8 cellular contexts compared by ENCODE assay signal in the genomic region with DNA sequence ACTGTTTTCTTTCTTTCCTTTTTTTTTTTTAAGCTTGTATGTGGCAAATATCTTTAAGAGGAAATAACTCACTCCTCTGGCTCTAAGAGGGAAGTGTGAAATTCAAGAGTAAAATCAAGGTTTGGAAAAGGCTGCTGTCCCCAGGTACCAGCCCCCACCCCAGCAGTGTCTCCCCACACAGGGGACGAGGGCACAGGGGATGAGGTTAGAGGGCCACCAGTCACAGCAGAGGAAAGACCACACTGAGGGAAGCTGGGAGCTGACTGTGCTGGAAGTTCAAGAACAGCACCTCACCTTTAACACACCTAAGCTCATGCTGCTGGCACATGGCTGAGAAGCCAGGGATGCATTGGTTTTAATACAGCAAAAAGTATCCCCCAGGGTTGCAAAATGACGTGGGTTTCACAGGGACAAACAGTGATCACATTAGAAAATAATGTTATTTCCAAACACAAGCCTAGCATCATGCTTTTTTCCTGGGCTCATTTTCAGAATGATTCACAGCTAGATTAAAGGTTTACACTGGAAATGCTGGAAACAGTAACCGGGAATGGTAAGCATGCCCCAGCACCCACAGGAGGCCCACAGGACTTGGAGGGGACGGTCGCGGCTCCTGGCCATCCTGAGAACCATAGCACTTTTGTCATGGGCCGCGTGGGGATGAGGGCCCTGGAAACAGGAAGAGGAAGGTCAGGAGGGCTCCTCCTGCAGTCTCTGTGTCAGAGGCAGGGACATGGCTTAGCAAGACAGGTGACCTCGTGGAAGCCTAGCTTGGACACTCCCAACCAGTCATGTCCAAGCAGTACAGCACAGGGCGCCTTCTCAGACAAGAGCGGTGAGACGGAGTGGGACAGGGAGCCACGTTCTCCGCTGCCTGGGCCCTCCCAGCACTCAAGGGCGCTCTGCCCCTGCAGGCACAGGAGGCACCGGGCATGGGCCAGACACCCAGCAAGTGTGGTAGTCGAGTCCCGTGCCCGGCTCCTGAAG. TPM values are rescaled to one million over a fixed set of nuclear protein-coding genes. Genes with fewer than 3 reads are reported as not detected.
DNase-seq lines count a peak whose midpoint lies in the region; ATAC-seq and TF ChIP-seq lines count a peak whose summit lies in the region.

No MANE protein-coding gene starts in this region.

- no peaks in the 10 kb centered on the region for H3K27me3 Mint-ChIP-seq in CD4-positive, CD25-positive, alpha-beta regulatory T cell

- H3K4me1 Mint-ChIP-seq in CD4-positive, CD25-positive, alpha-beta regulatory T cell: peaks cover 0 to 27% (median 14%) of the 10 kb centered on the region in 4 donors

- POLR2A ChIA-PET in PC-9 (lab: Charles Lee; ENCODE audit: unreplicated experiment): interaction anchor here (0.6 to 0.8 kb wide), 6 partner anchors 20 to 189 kb away, joined by 3 to 15 read pairs (median 4); no protein-coding TSS in a partner anchor

- DNase-seq in CD4-positive, CD25-positive, alpha-beta regulatory T cell: no peak
- DNase-seq in PC-9 (peak; percentile 38 to 86), fibroblast of mammary gland (ENCODE audit: low read depth) (peak; percentile 90), osteoblast (ENCODE audit: insufficient read length, low spot score, missing footprints) (peak; percentile 93), NCI-H1417 (lab: John Stamatoyannopoulos, UW) (no peak), OCI-M2 (lab: John Stamatoyannopoulos, UW; ENCODE audit: unreplicated experiment) (no peak), NCI-H1930 (lab: John Stamatoyannopoulos, UW) (no peak)

- peak overlapping the region; percentile 64 for H3K4me2 ChIP-seq in PC-9
- H3K4me2 ChIP-seq in osteoblast (ENCODE audit: insufficient read depth, low read length): peak overlapping the region; percentile 16

- no peaks in the 10 kb centered on the region for H3K9me3 Mint-ChIP-seq in CD4-positive, CD25-positive, alpha-beta regulatory T cell

- H3K9me2 ChIP-seq in PC-9 (ENCODE audit: insufficient read depth): no peaks in the 10 kb centered on the region

- intact Hi-C loops in PC-9 (cut with micrococcal nuclease; ENCODE audit: unreplicated experiment): loop anchor here (1.0 to 10.0 kb wide), 7 partner anchors 38 to 402 kb away; a partner anchor contains a TSS

- CTCF ChIA-PET in PC-9 (lab: Charles Lee): interaction anchor here (0.6 kb wide), 2 partner anchors 65 to 211 kb away, joined by 3 read pairs; no protein-coding TSS in a partner anchor

- H3K79me2 ChIP-seq in PC-9 (ENCODE audit: low read depth) (peaks cover 82% of the 10 kb centered on the region), osteoblast (ENCODE audit: insufficient read depth, low read length) (peaks cover 76% of the 10 kb centered on the region)

- peaks cover 3% of the 10 kb centered on the region for H3K4me1 ChIP-seq in CD4-positive, CD25-positive, alpha-beta regulatory T cell (ENCODE audit: control insufficient read depth, insufficient read depth, low read length, poor library complexity, severe bottlenecking)
- peaks cover 66% of the 10 kb centered on the region for H3K4me1 ChIP-seq in PC-9 (replicated peaks; ENCODE audit: insufficient read depth)
- H3K4me1 ChIP-seq in osteoblast (ENCODE audit: insufficient read depth, low read length): peaks cover 22% of the 10 kb centered on the region

- peak overlapping the region in 2 of 3 donors; percentile 35 to 42 for H3K27ac Mint-ChIP-seq in CD4-positive, CD25-positive, alpha-beta regulatory T cell

- no peak overlapping the region for H3K4me3 ChIP-seq in CD4-positive, CD25-positive, alpha-beta regulatory T cell (ENCODE audit: low read depth, low read length)
- peak overlapping the region; percentile 3; the same call in 1 of the 2 replicates for H3K4me3 ChIP-seq in PC-9
- H3K4me3 ChIP-seq in fibroblast of mammary gland (ENCODE audit: control insufficient read depth, low read depth, low read length): no peak overlapping the region
- no peak overlapping the region for H3K4me3 ChIP-seq in osteoblast (ENCODE audit: insufficient read depth, low read length)

- no peak for ATAC-seq in CD4-positive, CD25-positive, alpha-beta regulatory T cell (ENCODE audit: low read depth in 2 of 2)
- ATAC-seq in GM18520 (IDR thresholded peaks at IDR 0.05; ENCODE audit: unreplicated experiment): no peak

- H3K27ac ChIP-seq in CD4-positive, CD25-positive, alpha-beta regulatory T cell (ENCODE audit: insufficient read depth, low read length, poor library complexity, severe bottlenecking): no peak overlapping the region
- H3K27ac ChIP-seq in PC-9 (peak overlapping the region; percentile 85), osteoblast (ENCODE audit: low read depth, low read length) (peak overlapping the region; percentile 75)

- peaks cover 3% of the 10 kb centered on the region for H3K36me3 Mint-ChIP-seq in CD4-positive, CD25-positive, alpha-beta regulatory T cell

- TF ChIP-seq CTCF in PC-9 (conservative IDR thresholded peaks at IDR 0.05): no peak
- TF ChIP-seq CTCF in fibroblast of mammary gland (conservative IDR thresholded peaks at IDR 0.05; ENCODE audit: control insufficient read depth, insufficient read depth, low read depth, low read length): no peak
- TF ChIP-seq CTCF in osteoblast (IDR thresholded peaks at IDR 0.05; ENCODE audit: extremely low read depth, low read depth, low read length): no peak

- H3K4me3 Mint-ChIP-seq in CD4-positive, CD25-positive, alpha-beta regulatory T cell: no peak overlapping the region

- H3K27me3 ChIP-seq in CD4-positive, CD25-positive, alpha-beta regulatory T cell (ENCODE audit: control insufficient read depth, insufficient read depth, low read length): no peaks in the 10 kb centered on the region
- no peaks in the 10 kb centered on the region for H3K27me3 ChIP-seq in PC-9 (ENCODE audit: insufficient read depth, low read depth)
- H3K27me3 ChIP-seq in osteoblast (ENCODE audit: insufficient read depth, low read length): no peaks in the 10 kb centered on the region

- no peak overlapping the region for H2AFZ ChIP-seq in PC-9
- H2AFZ ChIP-seq in osteoblast (ENCODE audit: low read length): no peak overlapping the region

- H3K9me3 ChIP-seq in CD4-positive, CD25-positive, alpha-beta regulatory T cell (ENCODE audit: control insufficient read depth in 2 of 2, low read length in 2 of 2): no peaks in the 10 kb centered on the region
- H3K9me3 ChIP-seq in PC-9 (ENCODE audit: insufficient read depth, low read depth) (no peaks in the 10 kb centered on the region), osteoblast (ENCODE audit: low read depth, low read length) (no peaks in the 10 kb centered on the region)

- H4K20me1 ChIP-seq in PC-9 (ENCODE audit: insufficient read depth) (peaks cover 59% of the 10 kb centered on the region), osteoblast (ENCODE audit: insufficient read depth, low read length) (peaks cover 85% of the 10 kb centered on the region)

- H3K36me3 ChIP-seq in CD4-positive, CD25-positive, alpha-beta regulatory T cell (ENCODE audit: control insufficient read depth, insufficient read depth, low read length): peaks cover 20% of the 10 kb centered on the region
- H3K36me3 ChIP-seq in PC-9 (ENCODE audit: low read depth): peaks cover 17% of the 10 kb centered on the region
- H3K36me3 ChIP-seq in osteoblast (ENCODE audit: insufficient read depth, low read length): peaks cover 34% of the 10 kb centered on the region

- TSS peak; percentile 69 for BruUV-seq in PC-9 (replicated peaks; lab: Mats Ljungman, UMichigan)

- H3F3A ChIP-seq in PC-9 (ENCODE audit: insufficient read depth, low read depth): peaks cover 40% of the 10 kb centered on the region

RNA-seq across cellular contexts. Expression of a gene that starts 6.9 kb away (rescaled TPM):
- total RNA-seq in CD4-positive, CD25-positive, alpha-beta regulatory T cell: 34.7 TPM
- polyA plus RNA-seq in CD4-positive, CD25-positive, alpha-beta regulatory T cell: 10 to 100 TPM; 21.4 to 29.6 (median 24.2) TPM
- total RNA-seq in PC-9 (2021) (90.6 and 96.1 TPM in 2 replicates), osteoblast (11.6 and 15.6 TPM in 2 replicates)

Comparison
In these comparisons a context has a peak if more than half of its experiments do, and no peak if none do; other contexts are left out.
1. DNase-seq: peak in PC-9 (2 of 2), fibroblast of mammary gland (single experiment) and osteoblast (single experiment); none in CD4-positive, CD25-positive, alpha-beta regulatory T cell (0 of 3), NCI-H1417 (0 of 3), OCI-M2 (single experiment) and NCI-H1930 (0 of 2).